Comparison of ENCODE assay signal across 7 cellular contexts in the genomic region with DNA sequence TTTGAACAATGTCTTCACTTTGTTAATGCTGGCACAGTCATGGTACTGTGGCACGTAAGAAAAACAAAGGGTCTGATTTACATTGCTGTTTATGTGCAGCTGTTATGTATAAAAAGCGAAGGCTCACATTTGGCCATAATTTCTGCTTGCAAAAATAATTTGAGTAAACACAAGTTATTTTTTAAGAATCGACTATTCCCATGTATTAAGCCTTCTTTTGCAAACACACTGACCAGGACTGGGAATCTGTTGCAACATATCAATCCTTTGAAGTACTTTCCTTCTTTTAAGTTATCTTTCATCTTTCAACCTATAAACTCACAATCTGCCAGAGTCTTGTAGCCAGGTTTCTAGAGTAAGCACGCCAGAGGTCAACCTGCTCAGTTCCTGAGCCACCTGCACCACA.
"Had no signal": no experiment of that assay in that cellular context is flagged by ENCODE, and none has a peak within 500 bp of the region (broad histone marks: within the 10 kb centered on the region; RNA-seq: fewer than 3 reads in every experiment).

No MANE protein-coding gene starts in this region.

- DNase-seq: GM23248, GOT3, H7, IMR-90, KG1 had no signal

- H3K9me3 ChIP-seq: HAP-1 had no signal

- H3K4me3 ChIP-seq: GM23248, HAP-1, K562 had no signal

- H3K4me1 ChIP-seq: HAP-1 had no signal

- H3K9ac ChIP-seq: GM23248 had no signal

- H3K36me3 ChIP-seq: HAP-1 had no signal

- ATAC-seq: K562 had no signal

- H2AFZ ChIP-seq: GM23248 had no signal

- H3K27ac ChIP-seq: GM23248 had no signal
